Comparison of ENCODE assay signal across 1 cellular context in the genomic region with DNA sequence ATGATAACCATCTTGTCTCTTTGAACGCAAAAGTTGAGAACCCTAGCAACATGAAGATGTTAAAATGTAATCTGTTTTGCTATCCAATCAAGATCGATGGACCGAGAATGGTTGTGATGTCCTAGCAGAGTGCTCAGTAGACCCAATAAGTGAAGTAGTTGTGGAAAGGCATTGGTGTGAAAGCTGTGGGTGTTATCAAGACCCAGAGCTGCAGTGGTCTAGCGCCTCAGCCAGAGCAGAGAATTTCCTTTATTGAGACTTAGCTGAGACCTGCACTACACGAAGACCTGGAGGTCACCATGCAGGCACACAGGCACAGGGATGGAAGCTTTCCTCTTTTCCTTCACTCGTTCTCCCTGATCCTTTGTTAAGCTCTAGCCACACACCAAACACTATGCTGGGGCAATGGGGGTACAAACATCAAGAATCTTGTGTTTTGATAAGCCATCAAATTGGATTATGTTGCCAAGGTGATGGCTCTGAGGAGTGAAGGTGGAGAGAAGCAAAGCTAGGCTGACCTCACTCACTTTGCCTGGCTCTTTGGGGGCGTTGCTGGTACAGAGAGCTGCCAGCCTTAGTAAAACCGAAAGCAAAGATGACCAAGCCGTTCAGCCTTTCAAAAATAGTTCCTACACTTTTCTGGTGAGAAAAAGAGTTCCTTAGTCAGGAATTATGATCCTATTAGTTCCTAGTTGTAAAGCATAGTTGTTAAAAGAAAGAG.
A peak's percentile ranks its signal among the peaks of the same experiment; 100 is the strongest.
TF ChIP-seq lines count a peak whose summit lies in the region.

No MANE protein-coding gene starts in this region.

TF ChIP-seq in GM12878, 131 proteins besides CTCF, POLR2A, EP300 and RAD21:
- peak; percentile 53 for TF ChIP-seq JUNB (IDR thresholded peaks at IDR 0.05)
- 0 out of 2 replicates have a peak, but pooled peaks have one; percentile 23 for TF ChIP-seq ATF2 (IDR thresholded peaks at IDR 0.05; ENCODE audit: low read length)
- TF ChIP-seq, protein P1, sequence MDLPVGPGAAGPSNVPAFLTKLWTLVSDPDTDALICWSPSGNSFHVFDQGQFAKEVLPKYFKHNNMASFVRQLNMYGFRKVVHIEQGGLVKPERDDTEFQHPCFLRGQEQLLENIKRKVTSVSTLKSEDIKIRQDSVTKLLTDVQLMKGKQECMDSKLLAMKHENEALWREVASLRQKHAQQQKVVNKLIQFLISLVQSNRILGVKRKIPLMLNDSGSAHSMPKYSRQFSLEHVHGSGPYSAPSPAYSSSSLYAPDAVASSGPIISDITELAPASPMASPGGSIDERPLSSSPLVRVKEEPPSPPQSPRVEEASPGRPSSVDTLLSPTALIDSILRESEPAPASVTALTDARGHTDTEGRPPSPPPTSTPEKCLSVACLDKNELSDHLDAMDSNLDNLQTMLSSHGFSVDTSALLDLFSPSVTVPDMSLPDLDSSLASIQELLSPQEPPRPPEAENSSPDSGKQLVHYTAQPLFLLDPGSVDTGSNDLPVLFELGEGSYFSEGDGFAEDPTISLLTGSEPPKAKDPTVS (IDR thresholded peaks at IDR 0.05; ENCODE audit: low read depth, low read length) = no peak
